ENCODE assay signal across 12 cellular contexts in genomic region chr3:30124435-30125390, GRCh38.
DNase-seq lines count a peak whose midpoint lies in the region; ATAC-seq, FAIRE-seq and TF ChIP-seq lines count a peak whose summit lies in the region.
"Had no signal": no experiment of that assay in that cellular context is flagged by ENCODE, and none has a peak within 500 bp of the region (broad histone marks: within the 10 kb centered on the region; RNA-seq: fewer than 3 reads in every experiment).

No MANE protein-coding gene starts in this region.

- H3K4me1 ChIP-seq in HepG2 (ENCODE audit: insufficient read depth, low read length): peaks cover 43% of the 10 kb centered on the region
- no peaks in the 10 kb centered on the region for H3K4me1 ChIP-seq in right lobe of liver
- H3K4me1 ChIP-seq in SJCRH30: no peaks in the 10 kb centered on the region
- no peaks in the 10 kb centered on the region for H3K4me1 ChIP-seq in foreskin keratinocyte

- TF ChIP-seq CTCF in HepG2 (CRISPR knock-in tag; IDR thresholded peaks at IDR 0.05): no peak
- TF ChIP-seq CTCF in right lobe of liver (IDR thresholded peaks at IDR 0.05): no peak
- no peak for TF ChIP-seq CTCF in foreskin keratinocyte (conservative IDR thresholded peaks at IDR 0.05)

- TF ChIP-seq EP300 in HepG2 (IDR thresholded peaks at IDR 0.05; ENCODE audit: low read depth in 2 of 2, low read length in 2 of 2): no peak
- no peak for TF ChIP-seq EP300 in HepG2 (CRISPR knock-in tag; IDR thresholded peaks at IDR 0.05; ENCODE audit: borderline replicate concordance)

- POLR2A ChIA-PET in HepG2 (lab: Yijun Ruan, JAX): no interaction called here

- DNase-seq in HepG2 (ENCODE audit: low spot score) (no peak), right lobe of liver (no peak), SJCRH30 (peak; percentile 4 to 18), foreskin keratinocyte (peak; percentile 36 to 74), HuH-7.5 (ENCODE audit: low spot score) (no peak), SW 1271 (lab: John Stamatoyannopoulos, UW) (no peak)
- no peak for DNase-seq in natural killer cell treated with Interleukin-12 subunit alpha and Interleukin-12 subunit beta and Interleukin-15 and Interleukin-18, amount 100 ng/mL, for 72 hours (ENCODE audit: low spot score)
- DNase-seq: effector CD4-positive, alpha-beta T cell; Kasumi-1 had no signal

- WGBS in HepG2 (ENCODE audit: low lambda C conversion rate): 39% methylated on average over 2 of the region's 2 CpGs
- WGBS in right lobe of liver (ENCODE audit: insufficient coverage, low coverage, low lambda C conversion rate, missing lambda C conversion rate): 86% methylated on average over 2 of the region's 2 CpGs

- H3K27ac Mint-ChIP-seq in natural killer cell treated with Interleukin-12 subunit alpha and Interleukin-12 subunit beta and Interleukin-15 and Interleukin-18, amount 100 ng/mL, for 72 hours: no peak overlapping the region
- H3K27ac Mint-ChIP-seq: activated naive CD8-positive, alpha-beta T cell; type B pancreatic cell had no signal

- CTCF ChIA-PET in HepG2 (lab: Yijun Ruan, JAX; ENCODE audit: low intra/inter-chr PET ratio, low total read pairs): no interaction called here

- TF ChIP-seq RAD21 in HepG2 (CRISPR knock-in tag; IDR thresholded peaks at IDR 0.05): no peak

- no peak overlapping the region for H3K4me3 Mint-ChIP-seq in natural killer cell treated with Interleukin-12 subunit alpha and Interleukin-12 subunit beta and Interleukin-15 and Interleukin-18, amount 100 ng/mL, for 72 hours
- H3K4me3 Mint-ChIP-seq: activated naive CD8-positive, alpha-beta T cell; type B pancreatic cell had no signal

- H3K27ac ChIP-seq in HepG2 (ENCODE audit: extremely low read length, insufficient read depth, low read length) (no peak overlapping the region), right lobe of liver (no peak overlapping the region), SJCRH30 (no peak overlapping the region), foreskin keratinocyte (no peak overlapping the region)

- H3K79me2 ChIP-seq in HepG2 (ENCODE audit: insufficient read depth, low read length): no peaks in the 10 kb centered on the region

- intact Hi-C loops in HepG2 (cut with micrococcal nuclease; ENCODE audit: unreplicated experiment) (no loop called here), right lobe of liver (cut with DNase I) (no loop called here)

- no peaks in the 10 kb centered on the region for H4K20me1 ChIP-seq in HepG2 (ENCODE audit: insufficient read depth, low read length)

- H2AFZ ChIP-seq in HepG2 (ENCODE audit: low read length): no peak overlapping the region

- FAIRE-seq in HepG2 (lab: Jason Lieb, UNC): no peak

- H3K36me3 Mint-ChIP-seq in natural killer cell treated with Interleukin-12 subunit alpha and Interleukin-12 subunit beta and Interleukin-15 and Interleukin-18, amount 100 ng/mL, for 72 hours: no peaks in the 10 kb centered on the region
- H3K36me3 Mint-ChIP-seq: type B pancreatic cell had no signal

- ATAC-seq in HepG2 (peak; percentile 56; the same call in 2 of the 3 replicates), right lobe of liver (no peak), foreskin keratinocyte (peak; percentile 58), GM18907 (IDR thresholded peaks at IDR 0.05; ENCODE audit: unreplicated experiment) (no peak)
- ATAC-seq in natural killer cell treated with Interleukin-12 subunit alpha and Interleukin-12 subunit beta and Interleukin-15 and Interleukin-18, amount 100 ng/mL, for 72 hours: no peak

- no peak overlapping the region for H3K9ac ChIP-seq in HepG2 (ENCODE audit: insufficient read depth, low read depth, low read length)

- no peaks in the 10 kb centered on the region for H3K4me1 Mint-ChIP-seq in natural killer cell treated with Interleukin-12 subunit alpha and Interleukin-12 subunit beta and Interleukin-15 and Interleukin-18, amount 100 ng/mL, for 72 hours (ENCODE audit: low read depth in 2 of 2)

- H3K4me3 ChIP-seq in HepG2 (replicated peaks in 1 of 3; ENCODE audit: insufficient read depth in 1 of 3, low read depth in 2 of 3, low read length in 3 of 3) (no peak overlapping the region), right lobe of liver (no peak overlapping the region), SJCRH30 (no peak overlapping the region)

- no TSS peak for BruUV-seq in HepG2 (replicated peaks; lab: Mats Ljungman, UMichigan)

- H3K36me3 ChIP-seq in HepG2 (replicated peaks in 1 of 2; ENCODE audit: control insufficient read depth in 1 of 2, insufficient read depth in 2 of 2, low read length in 2 of 2): no peaks in the 10 kb centered on the region
- H3K36me3 ChIP-seq in right lobe of liver: no peaks in the 10 kb centered on the region
- H3K36me3 ChIP-seq in SJCRH30: no peaks in the 10 kb centered on the region

- no peaks in the 10 kb centered on the region for H3K27me3 ChIP-seq in HepG2 (ENCODE audit: control insufficient read depth in 1 of 2, insufficient read depth in 2 of 2, low read length in 2 of 2)
- no peaks in the 10 kb centered on the region for H3K27me3 ChIP-seq in right lobe of liver
- H3K27me3 ChIP-seq in SJCRH30: no peaks in the 10 kb centered on the region
- no peaks in the 10 kb centered on the region for H3K27me3 ChIP-seq in foreskin keratinocyte

- in situ Hi-C loops in HepG2 (cut with HindIII; ENCODE audit: extremely low pct_ligation_motif_present, low pct_unique_long_range_greater_than_20kb): no loop called here

- TF ChIP-seq POLR2A in HepG2 (IDR thresholded peaks at IDR 0.05; ENCODE audit: insufficient read depth in 1 of 2, low read depth in 2 of 2, low read length in 2 of 2) (no peak), right lobe of liver (IDR thresholded peaks at IDR 0.05) (no peak)

- H3K9me3 ChIP-seq in HepG2 (ENCODE audit: low read length) (no peaks in the 10 kb centered on the region), right lobe of liver (no peaks in the 10 kb centered on the region), SJCRH30 (replicated peaks) (no peaks in the 10 kb centered on the region)

- H3K9me3 Mint-ChIP-seq in natural killer cell treated with Interleukin-12 subunit alpha and Interleukin-12 subunit beta and Interleukin-15 and Interleukin-18, amount 100 ng/mL, for 72 hours: no peaks in the 10 kb centered on the region

- H3K4me2 ChIP-seq in HepG2 (ENCODE audit: low read depth, low read length): no peak overlapping the region

- peaks cover 3 to 10% of the 10 kb centered on the region in 2 donors for H3K27me3 Mint-ChIP-seq in natural killer cell treated with Interleukin-12 subunit alpha and Interleukin-12 subunit beta and Interleukin-15 and Interleukin-18, amount 100 ng/mL, for 72 hours
- H3K27me3 Mint-ChIP-seq: activated naive CD8-positive, alpha-beta T cell; type B pancreatic cell had no signal

TF ChIP-seq in HepG2, 621 proteins besides CTCF, POLR2A, EP300 and RAD21:
- TF ChIP-seq PHF8 (CRISPR knock-in tag; IDR thresholded peaks at IDR 0.05) (no peak), SOX6 (IDR thresholded peaks at IDR 0.05) (no peak), SOX6 (CRISPR knock-in tag; IDR thresholded peaks at IDR 0.05) (0 out of 2 replicates have a peak, but pooled peaks have one; percentile 12), TBP (CRISPR knock-in tag; IDR thresholded peaks at IDR 0.05) (no peak), HNF4A (CRISPR knock-in tag; IDR thresholded peaks at IDR 0.05) (peak; percentile 55)
- TF ChIP-seq, protein P1, sequence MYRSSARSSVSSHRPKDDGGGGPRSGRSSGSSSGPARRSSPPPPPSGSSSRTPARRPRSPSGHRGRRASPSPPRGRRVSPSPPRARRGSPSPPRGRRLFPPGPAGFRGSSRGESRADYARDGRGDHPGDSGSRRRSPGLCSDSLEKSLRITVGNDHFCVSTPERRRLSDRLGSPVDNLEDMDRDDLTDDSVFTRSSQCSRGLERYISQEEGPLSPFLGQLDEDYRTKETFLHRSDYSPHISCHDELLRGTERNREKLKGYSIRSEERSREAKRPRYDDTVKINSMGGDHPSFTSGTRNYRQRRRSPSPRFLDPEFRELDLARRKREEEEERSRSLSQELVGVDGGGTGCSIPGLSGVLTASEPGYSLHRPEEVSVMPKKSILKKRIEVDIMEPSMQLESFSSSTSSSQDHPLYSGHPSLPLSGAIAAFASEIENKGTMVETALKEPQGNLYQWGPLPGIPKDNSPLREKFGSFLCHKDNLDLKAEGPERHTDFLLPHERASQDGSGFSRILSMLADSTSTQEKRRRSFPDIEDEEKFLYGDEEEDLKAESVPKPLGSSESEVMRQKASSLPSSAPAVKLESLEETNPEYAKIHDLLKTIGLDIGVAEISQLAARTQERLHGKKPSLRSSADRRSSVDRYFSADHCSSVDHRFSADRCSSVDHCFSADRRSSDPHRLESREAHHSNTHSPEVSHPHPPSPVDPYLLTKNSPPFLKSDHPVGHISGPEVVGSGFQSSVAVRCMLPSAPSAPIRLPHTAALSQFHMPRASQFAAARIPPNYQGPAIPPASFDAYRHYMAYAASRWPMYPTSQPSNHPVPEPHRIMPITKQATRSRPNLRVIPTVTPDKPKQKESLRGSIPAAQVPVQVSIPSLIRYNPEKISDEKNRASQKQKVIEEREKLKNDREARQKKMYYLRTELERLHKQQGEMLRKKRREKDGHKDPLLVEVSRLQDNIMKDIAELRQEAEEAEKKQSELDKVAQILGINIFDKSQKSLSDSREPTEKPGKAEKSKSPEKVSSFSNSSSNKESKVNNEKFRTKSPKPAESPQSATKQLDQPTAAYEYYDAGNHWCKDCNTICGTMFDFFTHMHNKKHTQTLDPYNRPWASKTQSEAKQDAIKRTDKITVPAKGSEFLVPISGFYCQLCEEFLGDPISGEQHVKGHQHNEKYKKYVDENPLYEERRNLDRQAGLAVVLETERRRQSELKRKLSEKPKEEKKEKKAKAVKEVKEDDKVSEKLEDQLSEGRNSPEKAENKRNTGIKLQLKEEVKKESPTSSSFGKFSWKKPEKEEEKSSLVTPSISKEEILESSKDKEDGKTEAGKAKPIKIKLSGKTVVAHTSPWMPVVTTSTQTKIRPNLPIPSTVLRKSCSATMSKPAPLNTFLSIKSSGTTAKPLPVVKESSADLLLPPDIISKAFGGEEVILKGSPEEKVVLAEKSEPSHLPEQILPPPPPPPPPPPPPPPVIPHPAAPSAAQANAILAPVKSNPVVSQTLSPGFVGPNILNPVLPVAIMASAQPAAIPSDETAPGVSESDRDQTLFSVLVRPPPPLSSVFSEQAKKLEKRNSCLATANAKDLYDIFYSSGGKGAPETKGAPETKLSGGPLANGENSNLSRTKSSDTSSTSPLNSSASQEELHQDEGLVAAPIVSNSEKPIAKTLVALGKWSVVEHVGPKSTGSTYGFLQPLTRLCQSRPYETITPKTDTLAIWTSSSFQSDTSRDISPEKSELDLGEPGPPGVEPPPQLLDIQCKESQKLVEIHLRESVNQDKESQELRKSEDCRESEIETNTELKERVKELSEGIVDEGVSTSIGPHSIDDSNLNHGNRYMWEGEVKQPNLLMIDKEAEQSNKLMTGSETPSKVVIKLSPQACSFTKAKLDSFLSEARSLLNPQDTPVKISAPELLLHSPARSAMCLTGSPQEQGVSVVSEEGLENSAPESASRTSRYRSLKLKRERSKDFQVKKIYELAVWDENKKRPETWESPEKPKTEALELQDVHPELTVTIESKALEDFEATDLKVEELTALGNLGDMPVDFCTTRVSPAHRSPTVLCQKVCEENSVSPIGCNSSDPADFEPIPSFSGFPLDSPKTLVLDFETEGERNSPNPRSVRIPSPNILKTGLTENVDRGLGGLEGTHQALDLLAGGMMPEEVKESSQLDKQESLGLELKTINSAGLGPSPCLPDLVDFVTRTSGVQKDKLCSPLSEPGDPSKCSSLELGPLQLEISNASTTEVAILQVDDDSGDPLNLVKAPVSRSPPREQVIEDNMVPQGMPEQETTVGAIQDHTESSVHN (CRISPR knock-in tag; IDR thresholded peaks at IDR 0.05): no peak

Comparison
In these comparisons a context has a peak if more than half of its experiments do, and no peak if none do; other contexts are left out.
1. ATAC-seq: peak in HepG2 (single experiment) and foreskin keratinocyte (single experiment); none in right lobe of liver (0 of 4), GM18907 (single experiment) and natural killer cell treated with Interleukin-12 subunit alpha and Interleukin-12 subunit beta and Interleukin-15 and Interleukin-18, amount 100 ng/mL, for 72 hours (0 of 2).
2. DNase-seq: peak in SJCRH30 (2 of 2) and foreskin keratinocyte (2 of 2); none in HepG2 (single experiment), right lobe of liver (0 of 3), HuH-7.5 (single experiment), natural killer cell treated with Interleukin-12 subunit alpha and Interleukin-12 subunit beta and Interleukin-15 and Interleukin-18, amount 100 ng/mL, for 72 hours (single experiment) and SW 1271 (0 of 2).